ENCODE assay signal across 18 cellular contexts in the genomic region with DNA sequence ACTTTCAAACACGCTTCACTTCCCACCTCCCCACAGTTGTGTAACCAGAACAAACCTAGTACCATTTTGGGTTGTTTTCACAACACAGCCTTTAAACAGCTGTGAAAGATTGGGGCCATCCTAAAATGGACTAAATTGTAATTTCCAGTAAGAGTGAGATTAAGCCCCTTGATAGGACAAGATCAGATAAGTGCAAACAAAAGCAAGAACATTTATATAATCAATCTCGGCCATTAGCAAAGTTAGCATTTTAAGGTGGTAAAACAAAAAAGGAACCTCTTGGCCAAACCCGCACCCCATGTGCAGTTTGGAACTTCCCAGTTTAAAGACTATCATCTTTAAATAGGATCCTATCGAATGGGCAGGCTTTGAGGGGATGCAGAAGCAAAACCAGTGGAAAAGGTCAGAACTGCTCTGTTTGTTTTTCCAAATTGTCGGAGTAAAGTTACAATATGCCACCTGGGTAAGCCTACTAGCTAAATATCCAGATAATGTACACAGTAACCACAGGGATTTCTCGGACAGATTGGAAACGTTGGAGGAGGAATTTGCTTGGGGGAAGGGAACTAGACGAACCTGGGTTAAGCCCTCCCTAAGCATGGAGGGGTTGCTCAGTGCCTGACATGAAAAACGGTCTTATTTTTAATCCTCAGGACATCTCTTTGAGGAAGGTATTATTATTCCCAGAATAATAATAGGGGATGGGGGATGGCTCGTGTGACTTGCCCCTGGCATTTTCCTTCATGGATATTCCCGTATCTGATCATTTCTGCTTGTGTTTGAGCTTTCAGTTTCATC.
DNase-seq lines count a peak whose midpoint lies in the region; ATAC-seq, FAIRE-seq and TF ChIP-seq lines count a peak whose summit lies in the region.
"Had no signal": no experiment of that assay in that cellular context is flagged by ENCODE, and none has a peak within 500 bp of the region (broad histone marks: within the 10 kb centered on the region; RNA-seq: fewer than 3 reads in every experiment).

No MANE protein-coding gene starts in this region.

- 25% methylated on average over 11 of the region's 11 CpGs for WGBS in HepG2 (ENCODE audit: low lambda C conversion rate)
- 49% methylated on average over 11 of the region's 11 CpGs for WGBS in right lobe of liver (ENCODE audit: insufficient coverage, low coverage, low lambda C conversion rate, missing lambda C conversion rate)

- H3K27me3 ChIP-seq in HepG2 (ENCODE audit: control insufficient read depth in 1 of 2, insufficient read depth in 2 of 2, low read length in 2 of 2) (peaks cover 0 to 6% of the 10 kb centered on the region in 2 experiments; a peak in 1 of 5 replicates), right lobe of liver (no peaks in the 10 kb centered on the region), WERI-Rb-1 (ENCODE audit: insufficient read depth, low read depth, severe bottlenecking) (no peaks in the 10 kb centered on the region), muscle layer of duodenum (ENCODE audit: low read depth, low read length) (no peaks in the 10 kb centered on the region)
- H3K27me3 ChIP-seq: testis had no signal

- peaks cover 25% of the 10 kb centered on the region for H3K4me1 ChIP-seq in HepG2 (ENCODE audit: insufficient read depth, low read length)
- no peaks in the 10 kb centered on the region for H3K4me1 ChIP-seq in right lobe of liver
- H3K4me1 ChIP-seq in muscle layer of duodenum (ENCODE audit: control insufficient read depth in 1 of 2, insufficient read depth in 2 of 2, low read length in 2 of 2): no peaks in the 10 kb centered on the region
- H3K4me1 ChIP-seq: testis had no signal

- no peak for TF ChIP-seq CTCF in HepG2 (CRISPR knock-in tag; IDR thresholded peaks at IDR 0.05)
- no peak for TF ChIP-seq CTCF in right lobe of liver (IDR thresholded peaks at IDR 0.05)
- no peak for TF ChIP-seq CTCF in WERI-Rb-1 (IDR thresholded peaks at IDR 0.05; ENCODE audit: low read depth, low read length)

- H4K20me1 ChIP-seq in HepG2 (ENCODE audit: insufficient read depth, low read length): no peaks in the 10 kb centered on the region

- TF ChIP-seq EP300 in HepG2 (IDR thresholded peaks at IDR 0.05; ENCODE audit: low read depth in 2 of 2, low read length in 2 of 2) (no peak), HepG2 (CRISPR knock-in tag; IDR thresholded peaks at IDR 0.05; ENCODE audit: borderline replicate concordance) (no peak)

- CTCF ChIA-PET in HepG2 (lab: Yijun Ruan, JAX; ENCODE audit: low intra/inter-chr PET ratio, low total read pairs): no interaction called here

- no peak for TF ChIP-seq POLR2A in HepG2 (IDR thresholded peaks at IDR 0.05; ENCODE audit: insufficient read depth in 1 of 2, low read depth in 2 of 2, low read length in 2 of 2)
- no peak for TF ChIP-seq POLR2A in right lobe of liver (IDR thresholded peaks at IDR 0.05)

- H3K4me2 ChIP-seq in HepG2 (ENCODE audit: low read depth, low read length): peak overlapping the region; percentile 5; the same call in 1 of the 2 replicates

- intact Hi-C loops in HepG2 (cut with micrococcal nuclease; ENCODE audit: unreplicated experiment): loop anchor here (5.0 kb wide), 1 partner anchor 470 kb away; no protein-coding TSS in a partner anchor
- intact Hi-C loops in right lobe of liver (cut with DNase I): loop anchor here in 1 of 2 donors (10.0 kb wide), 1 partner anchor 327 kb away; no protein-coding TSS in a partner anchor

- in situ Hi-C loops in HepG2 (cut with HindIII; ENCODE audit: extremely low pct_ligation_motif_present, low pct_unique_long_range_greater_than_20kb): no loop called here

- no peak overlapping the region for H2AFZ ChIP-seq in HepG2 (ENCODE audit: low read length)

- H3K4me3 ChIP-seq in HepG2 (replicated peaks in 1 of 3; ENCODE audit: insufficient read depth in 1 of 3, low read depth in 2 of 3, low read length in 3 of 3) (no peak overlapping the region), right lobe of liver (no peak overlapping the region), WERI-Rb-1 (ENCODE audit: low read depth, low read length) (peak overlapping the region; percentile 11), muscle layer of duodenum (ENCODE audit: low read depth in 1 of 2, low read length in 2 of 2) (peak overlapping the region; percentile 32 to 40)
- H3K4me3 ChIP-seq: testis had no signal

- FAIRE-seq in HepG2 (lab: Jason Lieb, UNC): no peak
- no peak for FAIRE-seq in urothelium cell line (lab: Jason Lieb, UNC)

- no TSS peak for BruUV-seq in HepG2 (replicated peaks; lab: Mats Ljungman, UMichigan)

- H3K27ac ChIP-seq in HepG2 (ENCODE audit: extremely low read length, insufficient read depth, low read length) (no peak overlapping the region), right lobe of liver (no peak overlapping the region), WERI-Rb-1 (peak overlapping the region; percentile 60), muscle layer of duodenum (ENCODE audit: low read length) (no peak overlapping the region)
- H3K27ac ChIP-seq: testis had no signal

- H3K9me3 ChIP-seq in HepG2 (ENCODE audit: low read length): no peaks in the 10 kb centered on the region
- no peaks in the 10 kb centered on the region for H3K9me3 ChIP-seq in right lobe of liver
- H3K9me3 ChIP-seq in WERI-Rb-1 (ENCODE audit: severe bottlenecking): no peaks in the 10 kb centered on the region
- H3K9me3 ChIP-seq in muscle layer of duodenum (ENCODE audit: control insufficient read depth in 1 of 2, low read length in 2 of 2): no peaks in the 10 kb centered on the region
- H3K9me3 ChIP-seq: testis had no signal

- TF ChIP-seq RAD21 in HepG2 (CRISPR knock-in tag; IDR thresholded peaks at IDR 0.05): no peak

- POLR2A ChIA-PET in HepG2 (lab: Yijun Ruan, JAX): no interaction called here

- ATAC-seq in HepG2 (no peak), right lobe of liver (no peak), HG02884 (IDR thresholded peaks at IDR 0.05; ENCODE audit: unreplicated experiment) (no peak)
- ATAC-seq: activated CD4-positive, alpha-beta T cell treated with anti-CD3 and anti-CD28 coated beads for 36 hours; natural killer cell had no signal

- no peak overlapping the region for H3K9ac ChIP-seq in HepG2 (ENCODE audit: insufficient read depth, low read depth, low read length)

- H3K36me3 ChIP-seq in HepG2 (replicated peaks in 1 of 2; ENCODE audit: control insufficient read depth in 1 of 2, insufficient read depth in 2 of 2, low read length in 2 of 2): no peaks in the 10 kb centered on the region
- no peaks in the 10 kb centered on the region for H3K36me3 ChIP-seq in right lobe of liver
- H3K36me3 ChIP-seq in WERI-Rb-1: no peaks in the 10 kb centered on the region
- no peaks in the 10 kb centered on the region for H3K36me3 ChIP-seq in muscle layer of duodenum (ENCODE audit: control insufficient read depth in 1 of 2, insufficient read depth in 2 of 2, low read length in 2 of 2)

- H3K79me2 ChIP-seq in HepG2 (ENCODE audit: insufficient read depth, low read length): no peaks in the 10 kb centered on the region

- no peak for DNase-seq in HepG2 (ENCODE audit: low spot score)
- no peak for DNase-seq in right lobe of liver
- peak; percentile 64 for DNase-seq in WERI-Rb-1
- no peak for DNase-seq in urothelium cell line (ENCODE audit: low spot score)
- DNase-seq in stimulated activated CD4-positive, alpha-beta T cell treated with anti-CD3 and anti-CD28 coated beads, Interleukin-2, amount 100 ng/mL, for 24 hours: no peak
- no peak for DNase-seq in central memory CD4-positive, alpha-beta T cell
- DNase-seq: activated CD4-positive, alpha-beta T cell treated with anti-CD3 and anti-CD28 coated beads for 36 hours; activated CD8-positive, alpha-beta memory T cell treated with anti-CD3 and anti-CD28 coated beads, Interleukin-2, amount 50 U/mL, for 4 hours; aorta; C1 segment of cervical spinal cord; DMS153; islet precursor cell; mammary epithelial cell; natural killer cell; NCI-H526 treated with DMSO at 0.1 percent for 48 hours; testis had no signal

TF ChIP-seq in HepG2, 621 proteins besides CTCF, POLR2A, EP300 and RAD21:
- TF ChIP-seq PCBP2 (optimal IDR thresholded peaks at IDR 0.05; ENCODE audit: low read depth, low read length, poor library complexity, severe bottlenecking) (peak; percentile 23), ZNF607 (CRISPR knock-in tag; IDR thresholded peaks at IDR 0.05; ENCODE audit: borderline replicate concordance) (peak; percentile 30; the same call in 1 of the 2 replicates), XBP1 (CRISPR knock-in tag; IDR thresholded peaks at IDR 0.05) (no peak), ZNF501 (CRISPR knock-in tag; IDR thresholded peaks at IDR 0.05) (no peak)

Comparison
In these comparisons a context has a peak if more than half of its experiments do, and no peak if none do; other contexts are left out.
1. H3K4me3 ChIP-seq: peak in WERI-Rb-1 (single experiment) and muscle layer of duodenum (2 of 2); none in HepG2 (0 of 3) and right lobe of liver (0 of 3).